Comparison of ENCODE assay signal across 8 cellular contexts in genomic region chr16:27367463-27368357, GRCh38. TPM values are rescaled to one million over a fixed set of nuclear protein-coding genes. Genes with fewer than 3 reads are reported as not detected.
DNase-seq lines count a peak whose midpoint lies in the region; ATAC-seq and TF ChIP-seq lines count a peak whose summit lies in the region.

No MANE protein-coding gene starts in this region.

- CTCF ChIA-PET in HEK293T (lab: Yijun Ruan, JAX), result interaction anchor here (0.6 to 1.8 kb wide), 11 partner anchors 10 to 215 kb away, joined by 3 to 10 read pairs (median 3); partner anchors contain the start of gene KDM8

- peak overlapping the region in 3 of 4 donors; percentile 9 to 65 (median 41) for H3K27ac ChIP-seq in body of pancreas

- peak; percentile 86 for TF ChIP-seq CTCF in GM12875 (IDR thresholded peaks at IDR 0.05; ENCODE audit: borderline replicate concordance, insufficient read depth, low read depth, low read length)
- TF ChIP-seq CTCF in body of pancreas (IDR thresholded peaks at IDR 0.05), result peak; percentile 69 to 90 (median 82)

- POLR2A ChIA-PET in HEK293T (lab: Yijun Ruan, JAX), result no interaction called here

- H3K9me3 ChIP-seq in body of pancreas (no peaks in the 10 kb centered on the region), iPS-15b (ENCODE audit: control insufficient read depth, insufficient read depth, low read length) (no peaks in the 10 kb centered on the region)

- peaks cover 32% of the 10 kb centered on the region for H3K4me1 ChIP-seq in body of pancreas
- peaks cover 3% of the 10 kb centered on the region for H3K4me1 ChIP-seq in iPS-15b (ENCODE audit: control insufficient read depth, insufficient read depth, low read length)

- DNase-seq in HEK293T (ENCODE audit: extremely low spot score) (peak; percentile 86), MV-4-11 (lab: John Stamatoyannopoulos, UW) (peak; percentile 81), UCSD-AML1 (lab: John Stamatoyannopoulos, UW; ENCODE audit: unreplicated experiment) (peak; percentile 77), body of pancreas (peak; percentile 80 to 82 (median 80)), smooth muscle cell of the brain vasculature (ENCODE audit: low read depth, low spot score) (peak; percentile 45), middle frontal gyrus (ENCODE audit: extremely low spot score, low spot score) (no peak)

- no peak overlapping the region for H3K9ac ChIP-seq in iPS-15b (ENCODE audit: low read depth, low read length)

- TF ChIP-seq POLR2A in body of pancreas (IDR thresholded peaks at IDR 0.05), result no peak

- H3K36me3 ChIP-seq in body of pancreas (replicated peaks in 1 of 2; ENCODE audit: insufficient read depth in 1 of 2, low read depth in 2 of 2) (peaks cover 0 to 5% of the 10 kb centered on the region in 2 donors), iPS-15b (ENCODE audit: control insufficient read depth, insufficient read depth, low read length) (peaks cover 6% of the 10 kb centered on the region)

- WGBS in body of pancreas, 2 donors, result 6 to 10% methylated on average over 19 to 27 of the region's 27 CpGs

- ATAC-seq in body of pancreas, result peak; percentile 71

- intact Hi-C loops in body of pancreas (cut with DNase I), result no loop called here

- no peak overlapping the region for H3K4me3 ChIP-seq in GM12875 (ENCODE audit: low read depth, low read length)
- H3K4me3 ChIP-seq in body of pancreas, result no peak overlapping the region
- peak overlapping the region; percentile 20 for H3K4me3 ChIP-seq in iPS-15b (ENCODE audit: low read depth, low read length)

- no peaks in the 10 kb centered on the region for H3K27me3 ChIP-seq in body of pancreas
- no peaks in the 10 kb centered on the region for H3K27me3 ChIP-seq in iPS-15b (ENCODE audit: control insufficient read depth, insufficient read depth, low read length)

TF ChIP-seq in HEK293T, 16 proteins besides CTCF, POLR2A, EP300 and RAD21:
- TF ChIP-seq CTBP1 (IDR thresholded peaks at IDR 0.05; ENCODE audit: borderline replicate concordance) (no peak), FOXA1 (IDR thresholded peaks at IDR 0.05) (no peak), LEF1 (IDR thresholded peaks at IDR 0.05; ENCODE audit: borderline replicate concordance) (no peak), HDGF (IDR thresholded peaks at IDR 0.05; ENCODE audit: borderline replicate concordance) (no peak), TARDBP (IDR thresholded peaks at IDR 0.05) (no peak), ARNT (IDR thresholded peaks at IDR 0.05) (no peak), PKNOX1 (IDR thresholded peaks at IDR 0.05) (no peak), FOXM1 (IDR thresholded peaks at IDR 0.05; ENCODE audit: borderline replicate concordance) (no peak), L3MBTL2 (conservative IDR thresholded peaks at IDR 0.05) (no peak), BHLHE40 (IDR thresholded peaks at IDR 0.05; ENCODE audit: borderline replicate concordance) (no peak), ELF4 (IDR thresholded peaks at IDR 0.05) (no peak), ZNF384 (IDR thresholded peaks at IDR 0.05) (no peak), SUZ12 (IDR thresholded peaks at IDR 0.05) (no peak), NFRKB (IDR thresholded peaks at IDR 0.05) (no peak), SP1 (IDR thresholded peaks at IDR 0.05) (no peak), FOXK2 (IDR thresholded peaks at IDR 0.05) (no peak)

RNA-seq across cellular contexts. Expression of gene IL21R, which starts 34.3 kb away (rescaled TPM):
- total RNA-seq in body of pancreas, result under 1 TPM in 1 of 2 donors, not detected in 1; 0.26 TPM

RNA-seq across cellular contexts. Expression of gene IL4R, which starts 53.9 kb away (rescaled TPM):
- 100 to 1,000 TPM in 1 of 2 donors, 10 to 100 TPM in 1; 29.7 to 236 TPM for total RNA-seq in body of pancreas
